14 cellular contexts compared by ENCODE assay signal in the genomic region with DNA sequence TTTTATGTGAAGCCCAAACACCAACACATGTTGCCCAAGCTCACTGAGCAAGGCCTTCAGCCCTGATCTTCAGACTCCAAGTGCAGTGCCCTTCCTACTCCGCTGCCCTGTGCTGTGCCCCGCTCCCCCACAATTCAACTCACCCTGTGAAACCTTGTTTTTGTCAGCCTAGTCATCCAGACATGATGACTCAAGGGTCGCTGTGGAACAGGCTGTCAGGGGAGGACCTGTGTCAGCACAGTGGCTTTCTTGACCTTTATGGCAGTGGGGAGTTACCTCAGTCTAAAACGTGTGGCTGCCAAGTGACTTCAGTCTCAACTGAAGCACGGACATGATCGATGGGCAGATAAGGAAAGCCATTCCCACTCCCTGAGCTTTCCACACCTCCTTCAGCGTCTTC. TPM values are rescaled to one million over a fixed set of nuclear protein-coding genes. Genes with fewer than 3 reads are reported as not detected.
A peak's percentile ranks its signal among the peaks of the same experiment; 100 is the strongest.
DNase-seq lines count a peak whose midpoint lies in the region; ATAC-seq and TF ChIP-seq lines count a peak whose summit lies in the region.
"Had no signal": no experiment of that assay in that cellular context is flagged by ENCODE, and none has a peak within 500 bp of the region (broad histone marks: within the 10 kb centered on the region; RNA-seq: fewer than 3 reads in every experiment).

No MANE protein-coding gene starts in this region.

- peak; percentile 86 for DNase-seq in activated CD4-positive, alpha-beta T cell treated with anti-CD3 and anti-CD28 coated beads for 48 hours
- no peak for DNase-seq in activated CD4-positive, alpha-beta T cell treated with anti-CD3 and anti-CD28 coated beads, Interleukin-2, amount 50 U/mL, for 1 hour
- DNase-seq in activated T-cell treated with anti-CD3 and anti-CD28 coated beads for 4 hours (peak; percentile 19), neural crest cell (ENCODE audit: low read depth, low spot score) (no peak), NCI-H1436 treated with DMSO at 0.1 percent for 48 hours (lab: John Stamatoyannopoulos, UW) (no peak)
- peak; percentile 53 to 83 for DNase-seq in stimulated activated CD8-positive, alpha-beta memory T cell treated with anti-CD3 and anti-CD28 coated beads, Interleukin-7, amount 100 ng/mL, for 48 hours (ENCODE audit: extremely low read depth in 1 of 2, low read depth in 1 of 2)
- DNase-seq in CD4-positive, alpha-beta T cell: no peak
- DNase-seq: erythroblast, hippocampal formation, NCI-H1417, transverse colon had no signal

- no peak for ATAC-seq in HG03135 (IDR thresholded peaks at IDR 0.05; ENCODE audit: unreplicated experiment)
- ATAC-seq in CD4-positive, alpha-beta T cell (ENCODE audit: poor library complexity): no peak

- H3K27me3 Mint-ChIP-seq in neural crest cell (ENCODE audit: low read depth): peaks cover 37% of the 10 kb centered on the region
- no peaks in the 10 kb centered on the region for H3K27me3 Mint-ChIP-seq in CD4-positive, alpha-beta T cell

- H3K4me1 Mint-ChIP-seq in neural crest cell: no peaks in the 10 kb centered on the region
- peaks cover 48% of the 10 kb centered on the region for H3K4me1 Mint-ChIP-seq in CD4-positive, alpha-beta T cell (ENCODE audit: low read depth)

- CTCF ChIA-PET in CD4-positive, alpha-beta T cell (lab: Charles Lee): interaction anchor here (0.7 to 2.2 kb wide), 11 partner anchors 10 to 73 kb away, joined by 3 to 18 read pairs (median 6); a partner anchor contains a TSS

- no peaks in the 10 kb centered on the region for H3K36me3 Mint-ChIP-seq in neural crest cell (ENCODE audit: low read depth)
- no peaks in the 10 kb centered on the region for H3K36me3 Mint-ChIP-seq in CD4-positive, alpha-beta T cell (ENCODE audit: low read depth)

- H3K27ac Mint-ChIP-seq in neural crest cell (ENCODE audit: unreplicated experiment): peak overlapping the region; percentile 60
- H3K27ac Mint-ChIP-seq in CD4-positive, alpha-beta T cell: no peak overlapping the region

- H3K4me3 Mint-ChIP-seq in neural crest cell: no peak overlapping the region
- no peak overlapping the region for H3K4me3 Mint-ChIP-seq in CD4-positive, alpha-beta T cell

- POLR2A ChIA-PET in CD4-positive, alpha-beta T cell (lab: Charles Lee): interaction anchor here (0.7 to 1.3 kb wide), 4 partner anchors 15 to 39 kb away, joined by 3 to 5 read pairs (median 4); no protein-coding TSS in a partner anchor

- peaks cover 3% of the 10 kb centered on the region for H3K9me3 Mint-ChIP-seq in neural crest cell
- no peaks in the 10 kb centered on the region for H3K9me3 Mint-ChIP-seq in CD4-positive, alpha-beta T cell

- no peaks in the 10 kb centered on the region for H3K9me3 ChIP-seq in CD4-positive, alpha-beta T cell (ENCODE audit: control insufficient read depth, low read length)
- H3K9me3 ChIP-seq: transverse colon had no signal

- no peak for TF ChIP-seq CTCF in neural crest cell (conservative IDR thresholded peaks at IDR 0.05)
- TF ChIP-seq CTCF in CD4-positive, alpha-beta T cell (IDR thresholded peaks at IDR 0.05): no peak

- no peaks in the 10 kb centered on the region for H3K27me3 ChIP-seq in CD4-positive, alpha-beta T cell (ENCODE audit: control insufficient read depth, insufficient read depth, low read length)
- H3K27me3 ChIP-seq: transverse colon had no signal

- intact Hi-C loops in CD4-positive, alpha-beta T cell (cut with DNase I, micrococcal nuclease): loop anchor here in 1 of 2 experiments (5.0 kb wide), 1 partner anchor 430 kb away; no protein-coding TSS in a partner anchor

- H3K27ac ChIP-seq in CD4-positive, alpha-beta T cell (ENCODE audit: low read depth, low read length): no peak overlapping the region
- H3K27ac ChIP-seq: transverse colon had no signal

RNA-seq across cellular contexts. Expression of a gene that starts 16.4 kb away (rescaled TPM):
- total RNA-seq in neural crest cell: 3.0 and 8.7 TPM in 2 replicates
- 1 to 10 TPM in 1 of 2 experiments, under 1 TPM in 1; 0.71 to 2.3 TPM for total RNA-seq in CD4-positive, alpha-beta T cell

RNA-seq across cellular contexts. Expression of a gene that starts 39.8 kb away (rescaled TPM):
- total RNA-seq in neural crest cell: not detected in 2 replicates
- 1 to 10 TPM; 6.7 to 7.8 TPM for total RNA-seq in CD4-positive, alpha-beta T cell
- total RNA-seq: A673, cerebellum had no signal

Comparison
In these comparisons a context has a peak if more than half of its experiments do, and no peak if none do; other contexts are left out.
1. DNase-seq: peak in activated CD4-positive, alpha-beta T cell treated with anti-CD3 and anti-CD28 coated beads for 48 hours (single experiment), activated T-cell treated with anti-CD3 and anti-CD28 coated beads for 4 hours (single experiment) and stimulated activated CD8-positive, alpha-beta memory T cell treated with anti-CD3 and anti-CD28 coated beads, Interleukin-7, amount 100 ng/mL, for 48 hours (2 of 2); none in activated CD4-positive, alpha-beta T cell treated with anti-CD3 and anti-CD28 coated beads, Interleukin-2, amount 50 U/mL, for 1 hour (single experiment), neural crest cell (single experiment), CD4-positive, alpha-beta T cell (0 of 10) and NCI-H1436 treated with DMSO at 0.1 percent for 48 hours (single experiment).